Comparison of ENCODE assay signal across 21 cellular contexts in genomic region chr10:11884706-11885423, GRCh38.
A peak's percentile ranks its signal among the peaks of the same experiment; 100 is the strongest.
DNase-seq lines count a peak whose midpoint lies in the region; ATAC-seq, FAIRE-seq and TF ChIP-seq lines count a peak whose summit lies in the region.
"Had no signal": no experiment of that assay in that cellular context is flagged by ENCODE, and none has a peak within 500 bp of the region (broad histone marks: within the 10 kb centered on the region; RNA-seq: fewer than 3 reads in every experiment).

No MANE protein-coding gene starts in this region.

- H3K79me2 ChIP-seq in endothelial cell of umbilical vein (ENCODE audit: control insufficient read depth, insufficient read depth, low read length): no peaks in the 10 kb centered on the region

- no peaks in the 10 kb centered on the region for H3K9me1 ChIP-seq in endothelial cell of umbilical vein (replicated peaks; ENCODE audit: control insufficient read depth, extremely low read depth, insufficient read depth, low read length)

- no TSS peak for BruUV-seq in endothelial cell of umbilical vein (replicated peaks; lab: Mats Ljungman, UMichigan)

- H3K36me3 ChIP-seq in endothelial cell of umbilical vein (ENCODE audit: control insufficient read depth in 2 of 2, extremely low read depth in 1 of 2, insufficient read depth in 2 of 2, low read length in 2 of 2) (no peaks in the 10 kb centered on the region), kidney (ENCODE audit: control insufficient read depth in 1 of 2, insufficient read depth in 2 of 2, low read length in 2 of 2) (no peaks in the 10 kb centered on the region), upper lobe of right lung (no peaks in the 10 kb centered on the region)
- H3K36me3 ChIP-seq in effector memory CD4-positive, alpha-beta T cell (ENCODE audit: control insufficient read depth, insufficient read depth, low read length): no peaks in the 10 kb centered on the region
- H3K36me3 ChIP-seq: BLaER1 treated with 17β-estradiol and CSF1 and Interleukin-3, amounts not matched to agents 10 nM and 100 nM; MG63; Peyer's patch had no signal

- dilution Hi-C loops in endothelial cell of umbilical vein (cut with MboI; ENCODE audit: extremely low pct_ligation_motif_present, low sequenced_read_pairs): no loop called here

- ATAC-seq in upper lobe of right lung: no peak
- ATAC-seq: CD8-positive, alpha-beta T cell had no signal

- no peak overlapping the region for H3K4me2 ChIP-seq in endothelial cell of umbilical vein (ENCODE audit: insufficient read depth, low read length)
- H3K4me2 ChIP-seq: SK-N-SH had no signal

- H3K27ac ChIP-seq in RWPE1 (peak overlapping the region; percentile 95), endothelial cell of umbilical vein (ENCODE audit: insufficient read depth, low read depth, low read length) (no peak overlapping the region), kidney (ENCODE audit: low read depth in 2 of 2, low read length in 2 of 2) (no peak overlapping the region), upper lobe of right lung (no peak overlapping the region)
- H3K27ac ChIP-seq in effector memory CD4-positive, alpha-beta T cell (ENCODE audit: insufficient read depth, low read length, poor library complexity, severe bottlenecking): no peak overlapping the region
- H3K27ac ChIP-seq: BLaER1 treated with 17β-estradiol and CSF1 and Interleukin-3, amounts not matched to agents 10 nM and 100 nM; Peyer's patch had no signal

- no peak for TF ChIP-seq CTCF in RWPE1 (conservative IDR thresholded peaks at IDR 0.05; ENCODE audit: low read depth)
- TF ChIP-seq CTCF in endothelial cell of umbilical vein (IDR thresholded peaks at IDR 0.05; ENCODE audit: extremely low read depth in 1 of 2, insufficient read depth in 1 of 2, low read depth in 1 of 2, low read length in 2 of 2): no peak
- TF ChIP-seq CTCF in kidney (IDR thresholded peaks at IDR 0.05; ENCODE audit: borderline replicate concordance, extremely low read depth, insufficient read depth): no peak
- TF ChIP-seq CTCF in upper lobe of right lung (IDR thresholded peaks at IDR 0.05): no peak

- no peaks in the 10 kb centered on the region for H4K20me1 ChIP-seq in endothelial cell of umbilical vein (replicated peaks; ENCODE audit: control insufficient read depth, extremely low read depth, insufficient read depth, low read length)
- H4K20me1 ChIP-seq: BLaER1 treated with 17β-estradiol and CSF1 and Interleukin-3, amounts not matched to agents 10 nM and 100 nM had no signal

- H3K27me3 ChIP-seq in endothelial cell of umbilical vein (ENCODE audit: control insufficient read depth in 2 of 2, insufficient read depth in 2 of 2, low read length in 2 of 2) (no peaks in the 10 kb centered on the region), upper lobe of right lung (no peaks in the 10 kb centered on the region)
- H3K27me3 ChIP-seq in effector memory CD4-positive, alpha-beta T cell (replicated peaks; ENCODE audit: control insufficient read depth, insufficient read depth, low read length, poor library complexity, severe bottlenecking): no peaks in the 10 kb centered on the region
- H3K27me3 ChIP-seq: BLaER1 treated with 17β-estradiol and CSF1 and Interleukin-3, amounts not matched to agents 10 nM and 100 nM; MG63; Peyer's patch had no signal

- TF ChIP-seq POLR2A in endothelial cell of umbilical vein (IDR thresholded peaks at IDR 0.05; ENCODE audit: low read depth, low read length): no peak

- H3K9me3 ChIP-seq in endothelial cell of umbilical vein (replicated peaks; ENCODE audit: control insufficient read depth, insufficient read depth, low read length) (no peaks in the 10 kb centered on the region), kidney (ENCODE audit: control insufficient read depth in 1 of 2, low read length in 2 of 2) (no peaks in the 10 kb centered on the region), upper lobe of right lung (no peaks in the 10 kb centered on the region)
- H3K9me3 ChIP-seq in effector memory CD4-positive, alpha-beta T cell (ENCODE audit: control insufficient read depth, low read length): no peaks in the 10 kb centered on the region
- H3K9me3 ChIP-seq: BLaER1 treated with 17β-estradiol and CSF1 and Interleukin-3, amounts not matched to agents 10 nM and 100 nM; MG63; Peyer's patch; SK-N-SH had no signal

- POLR2A ChIA-PET in RWPE1 (lab: Yijun Ruan, JAX; ENCODE audit: low non-redundant PET) (no interaction called here), endothelial cell of umbilical vein (lab: Charles Lee) (no interaction called here)

- H3K9ac ChIP-seq in endothelial cell of umbilical vein (replicated peaks; ENCODE audit: extremely low read depth, insufficient read depth, low read length) (no peak overlapping the region), kidney (ENCODE audit: low read length in 2 of 2) (no peak overlapping the region)
- H3K9ac ChIP-seq: BLaER1 treated with 17β-estradiol and CSF1 and Interleukin-3, amounts not matched to agents 10 nM and 100 nM; SK-N-SH had no signal

- DNase-seq in RWPE1 (ENCODE audit: low spot score): peak; percentile 70
- DNase-seq in endothelial cell of umbilical vein (ENCODE audit: low read depth, low spot score): no peak
- DNase-seq in kidney: peak; percentile 75
- peak; percentile 51 for DNase-seq in upper lobe of right lung
- no peak for DNase-seq in HT-29 (ENCODE audit: low spot score)
- DNase-seq in NCI-H226: no peak
- no peak for DNase-seq in effector memory CD4-positive, alpha-beta T cell
- DNase-seq: CD8-positive, alpha-beta T cell; DMS53; Karpas-422; MG63; NCI-H1048; NCI-H146; NCI-H2081; NCI-H2171 treated with DMSO at 0.1 percent for 48 hours; Peyer's patch; SHP77 treated with DMSO at 0.1 percent for 48 hours; SK-N-SH had no signal

- H3K4me1 ChIP-seq in endothelial cell of umbilical vein (ENCODE audit: control insufficient read depth, extremely low read depth, insufficient read depth, low read length) (no peaks in the 10 kb centered on the region), kidney (ENCODE audit: control insufficient read depth in 1 of 2, insufficient read depth in 1 of 2, low read depth in 1 of 2, low read length in 2 of 2) (peaks cover 0 to 8% of the 10 kb centered on the region in 2 donors), upper lobe of right lung (no peaks in the 10 kb centered on the region)
- no peaks in the 10 kb centered on the region for H3K4me1 ChIP-seq in effector memory CD4-positive, alpha-beta T cell (ENCODE audit: control insufficient read depth, insufficient read depth, low read length, poor library complexity, severe bottlenecking)
- H3K4me1 ChIP-seq: Peyer's patch had no signal

- intact Hi-C loops in endothelial cell of umbilical vein (cut with micrococcal nuclease): no loop called here
- intact Hi-C loops in kidney (cut with DNase I): no loop called here
- intact Hi-C loops in upper lobe of right lung (cut with DNase I): no loop called here

- FAIRE-seq in endothelial cell of umbilical vein (lab: Jason Lieb, UNC): peak; percentile 55
- FAIRE-seq in kidney (lab: Jason Lieb, UNC): no peak
- FAIRE-seq: GM12892, GM18507 had no signal

- CTCF ChIA-PET in RWPE1 (lab: Yijun Ruan, JAX): interaction anchor here (0.6 kb wide), 1 partner anchor 16 kb away, joined by 3 read pairs; no protein-coding TSS in a partner anchor
- CTCF ChIA-PET in endothelial cell of umbilical vein (lab: Charles Lee): interaction anchor here (1.2 to 1.7 kb wide), 3 partner anchors 65 to 105 kb away, joined by 3 to 5 read pairs (median 4); no protein-coding TSS in a partner anchor

- no peak overlapping the region for H2AFZ ChIP-seq in endothelial cell of umbilical vein (ENCODE audit: low read depth, low read length)

- no peak overlapping the region for H3K4me3 ChIP-seq in endothelial cell of umbilical vein (replicated peaks in 1 of 3; ENCODE audit: insufficient read depth in 1 of 3, low read depth in 1 of 3, low read length in 3 of 3)
- no peak overlapping the region for H3K4me3 ChIP-seq in kidney (ENCODE audit: low read length in 2 of 2)
- H3K4me3 ChIP-seq in upper lobe of right lung: no peak overlapping the region
- H3K4me3 ChIP-seq in effector memory CD4-positive, alpha-beta T cell (ENCODE audit: insufficient read depth, low read depth, low read length, poor library complexity, severe bottlenecking): no peak overlapping the region
- H3K4me3 ChIP-seq: BLaER1 treated with 17β-estradiol and CSF1 and Interleukin-3, amounts not matched to agents 10 nM and 100 nM; MG63; Peyer's patch had no signal

TF ChIP-seq in endothelial cell of umbilical vein, 7 proteins besides CTCF, POLR2A, EP300 and RAD21:
- no peak for TF ChIP-seq EZH2 (IDR thresholded peaks at IDR 0.05; ENCODE audit: borderline replicate concordance, low read depth, low read length, severe bottlenecking)
- no peak for TF ChIP-seq JUN (IDR thresholded peaks at IDR 0.05; ENCODE audit: borderline replicate concordance, insufficient read depth, insufficient read length, low read depth)
- TF ChIP-seq MAX (IDR thresholded peaks at IDR 0.05; ENCODE audit: insufficient read depth, insufficient read length): no peak
- no peak for TF ChIP-seq GATA2 (IDR thresholded peaks at IDR 0.05; ENCODE audit: insufficient read depth, insufficient read length, low read depth, low read length)
- no peak for TF ChIP-seq MYC (IDR thresholded peaks at IDR 0.05; ENCODE audit: low read depth, low read length)
- TF ChIP-seq FOS (IDR thresholded peaks at IDR 0.05; ENCODE audit: borderline replicate concordance, insufficient read depth, low read length): no peak
- TF ChIP-seq POLR2AphosphoS5 (IDR thresholded peaks at IDR 0.05; ENCODE audit: insufficient read depth, low read depth, low read length): no peak
TF ChIP-seq in endothelial cell of umbilical vein: peak in this region for 0.

Comparison
In these comparisons a context has a peak if more than half of its experiments do, and no peak if none do; other contexts are left out.
1. DNase-seq: peak in RWPE1 (single experiment), kidney (single experiment) and upper lobe of right lung (single experiment); none in endothelial cell of umbilical vein (single experiment), HT-29 (single experiment), NCI-H226 (single experiment) and effector memory CD4-positive, alpha-beta T cell (0 of 3).